In genomic region chr1:11099310-11100148, GRCh38 we compare ENCODE assay signal across 1 cellular context.
TF ChIP-seq lines count a peak whose summit lies in the region.

Gene EXOSC10, minus strand, starts transcription at chr1:11099869. Its CDS starts 38 bp downstream, at chr1:11099831.

TF ChIP-seq in HepG2, 621 proteins besides CTCF, POLR2A, EP300 and RAD21 (continued from another document and continues in another):
- no peak for TF ChIP-seq ATF5 (CRISPR knock-in tag; IDR thresholded peaks at IDR 0.05; ENCODE audit: low read depth)
- no peak for TF ChIP-seq NCOR1 (IDR thresholded peaks at IDR 0.05; ENCODE audit: borderline replicate concordance, low read length)
- no peak for TF ChIP-seq ZKSCAN1 (IDR thresholded peaks at IDR 0.05; ENCODE audit: low read length)
- TF ChIP-seq TBX3 (IDR thresholded peaks at IDR 0.05; ENCODE audit: borderline replicate concordance), result no peak
- TF ChIP-seq MTF2 (CRISPR knock-in tag; IDR thresholded peaks at IDR 0.05; ENCODE audit: borderline replicate concordance), result no peak
- TF ChIP-seq ZNF34 (CRISPR knock-in tag; IDR thresholded peaks at IDR 0.05; ENCODE audit: borderline replicate concordance), result no peak
- peak; percentile 10; the same call in 1 of the 2 replicates for TF ChIP-seq SALL1 (CRISPR knock-in tag; IDR thresholded peaks at IDR 0.05)
- no peak for TF ChIP-seq ZC3H13 (CRISPR knock-in tag; IDR thresholded peaks at IDR 0.05)
- no peak for TF ChIP-seq KLF13 (CRISPR knock-in tag; IDR thresholded peaks at IDR 0.05)
- TF ChIP-seq GATAD2A (CRISPR knock-in tag; IDR thresholded peaks at IDR 0.05), result no peak
- no peak; the same call in 1 of the 2 replicates for TF ChIP-seq RELA (CRISPR knock-in tag; IDR thresholded peaks at IDR 0.05)
- no peak; the same call in 1 of the 2 replicates for TF ChIP-seq EED (CRISPR knock-in tag; IDR thresholded peaks at IDR 0.05)
- TF ChIP-seq IRF9 (CRISPR knock-in tag; IDR thresholded peaks at IDR 0.05; ENCODE audit: borderline replicate concordance), result no peak
- TF ChIP-seq, protein P1, sequence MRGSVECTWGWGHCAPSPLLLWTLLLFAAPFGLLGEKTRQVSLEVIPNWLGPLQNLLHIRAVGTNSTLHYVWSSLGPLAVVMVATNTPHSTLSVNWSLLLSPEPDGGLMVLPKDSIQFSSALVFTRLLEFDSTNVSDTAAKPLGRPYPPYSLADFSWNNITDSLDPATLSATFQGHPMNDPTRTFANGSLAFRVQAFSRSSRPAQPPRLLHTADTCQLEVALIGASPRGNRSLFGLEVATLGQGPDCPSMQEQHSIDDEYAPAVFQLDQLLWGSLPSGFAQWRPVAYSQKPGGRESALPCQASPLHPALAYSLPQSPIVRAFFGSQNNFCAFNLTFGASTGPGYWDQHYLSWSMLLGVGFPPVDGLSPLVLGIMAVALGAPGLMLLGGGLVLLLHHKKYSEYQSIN (CRISPR knock-in tag; IDR thresholded peaks at IDR 0.05; ENCODE audit: borderline replicate concordance), result no peak
- TF ChIP-seq ETV5 (CRISPR knock-in tag; IDR thresholded peaks at IDR 0.05; ENCODE audit: borderline replicate concordance), result no peak
- no peak for TF ChIP-seq NFE2L2 (IDR thresholded peaks at IDR 0.05; ENCODE audit: low read length)
- TF ChIP-seq, protein P2, sequence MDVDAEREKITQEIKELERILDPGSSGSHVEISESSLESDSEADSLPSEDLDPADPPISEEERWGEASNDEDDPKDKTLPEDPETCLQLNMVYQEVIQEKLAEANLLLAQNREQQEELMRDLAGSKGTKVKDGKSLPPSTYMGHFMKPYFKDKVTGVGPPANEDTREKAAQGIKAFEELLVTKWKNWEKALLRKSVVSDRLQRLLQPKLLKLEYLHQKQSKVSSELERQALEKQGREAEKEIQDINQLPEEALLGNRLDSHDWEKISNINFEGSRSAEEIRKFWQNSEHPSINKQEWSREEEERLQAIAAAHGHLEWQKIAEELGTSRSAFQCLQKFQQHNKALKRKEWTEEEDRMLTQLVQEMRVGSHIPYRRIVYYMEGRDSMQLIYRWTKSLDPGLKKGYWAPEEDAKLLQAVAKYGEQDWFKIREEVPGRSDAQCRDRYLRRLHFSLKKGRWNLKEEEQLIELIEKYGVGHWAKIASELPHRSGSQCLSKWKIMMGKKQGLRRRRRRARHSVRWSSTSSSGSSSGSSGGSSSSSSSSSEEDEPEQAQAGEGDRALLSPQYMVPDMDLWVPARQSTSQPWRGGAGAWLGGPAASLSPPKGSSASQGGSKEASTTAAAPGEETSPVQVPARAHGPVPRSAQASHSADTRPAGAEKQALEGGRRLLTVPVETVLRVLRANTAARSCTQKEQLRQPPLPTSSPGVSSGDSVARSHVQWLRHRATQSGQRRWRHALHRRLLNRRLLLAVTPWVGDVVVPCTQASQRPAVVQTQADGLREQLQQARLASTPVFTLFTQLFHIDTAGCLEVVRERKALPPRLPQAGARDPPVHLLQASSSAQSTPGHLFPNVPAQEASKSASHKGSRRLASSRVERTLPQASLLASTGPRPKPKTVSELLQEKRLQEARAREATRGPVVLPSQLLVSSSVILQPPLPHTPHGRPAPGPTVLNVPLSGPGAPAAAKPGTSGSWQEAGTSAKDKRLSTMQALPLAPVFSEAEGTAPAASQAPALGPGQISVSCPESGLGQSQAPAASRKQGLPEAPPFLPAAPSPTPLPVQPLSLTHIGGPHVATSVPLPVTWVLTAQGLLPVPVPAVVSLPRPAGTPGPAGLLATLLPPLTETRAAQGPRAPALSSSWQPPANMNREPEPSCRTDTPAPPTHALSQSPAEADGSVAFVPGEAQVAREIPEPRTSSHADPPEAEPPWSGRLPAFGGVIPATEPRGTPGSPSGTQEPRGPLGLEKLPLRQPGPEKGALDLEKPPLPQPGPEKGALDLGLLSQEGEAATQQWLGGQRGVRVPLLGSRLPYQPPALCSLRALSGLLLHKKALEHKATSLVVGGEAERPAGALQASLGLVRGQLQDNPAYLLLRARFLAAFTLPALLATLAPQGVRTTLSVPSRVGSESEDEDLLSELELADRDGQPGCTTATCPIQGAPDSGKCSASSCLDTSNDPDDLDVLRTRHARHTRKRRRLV (CRISPR knock-in tag; IDR thresholded peaks at IDR 0.05), result no peak
- peak; percentile 51; the same call in 1 of the 2 replicates for TF ChIP-seq ISL2 (CRISPR knock-in tag; IDR thresholded peaks at IDR 0.05)
- TF ChIP-seq ZNF615 (CRISPR knock-in tag; IDR thresholded peaks at IDR 0.05; ENCODE audit: borderline replicate concordance), result no peak
- TF ChIP-seq ETV6 (CRISPR knock-in tag; conservative IDR thresholded peaks at IDR 0.05), result peak; percentile 30; the same call in 1 of the 2 replicates
- TF ChIP-seq FUBP1 (CRISPR knock-in tag; IDR thresholded peaks at IDR 0.05; ENCODE audit: borderline replicate concordance), result 0 out of 2 replicates have a peak, but pooled peaks have one; percentile 63
- TF ChIP-seq HOXD1 (CRISPR knock-in tag; IDR thresholded peaks at IDR 0.05), result peak; percentile 80; the same call in 1 of the 2 replicates
- no peak for TF ChIP-seq ZNF17 (CRISPR knock-in tag; IDR thresholded peaks at IDR 0.05)
- TF ChIP-seq, protein P3, sequence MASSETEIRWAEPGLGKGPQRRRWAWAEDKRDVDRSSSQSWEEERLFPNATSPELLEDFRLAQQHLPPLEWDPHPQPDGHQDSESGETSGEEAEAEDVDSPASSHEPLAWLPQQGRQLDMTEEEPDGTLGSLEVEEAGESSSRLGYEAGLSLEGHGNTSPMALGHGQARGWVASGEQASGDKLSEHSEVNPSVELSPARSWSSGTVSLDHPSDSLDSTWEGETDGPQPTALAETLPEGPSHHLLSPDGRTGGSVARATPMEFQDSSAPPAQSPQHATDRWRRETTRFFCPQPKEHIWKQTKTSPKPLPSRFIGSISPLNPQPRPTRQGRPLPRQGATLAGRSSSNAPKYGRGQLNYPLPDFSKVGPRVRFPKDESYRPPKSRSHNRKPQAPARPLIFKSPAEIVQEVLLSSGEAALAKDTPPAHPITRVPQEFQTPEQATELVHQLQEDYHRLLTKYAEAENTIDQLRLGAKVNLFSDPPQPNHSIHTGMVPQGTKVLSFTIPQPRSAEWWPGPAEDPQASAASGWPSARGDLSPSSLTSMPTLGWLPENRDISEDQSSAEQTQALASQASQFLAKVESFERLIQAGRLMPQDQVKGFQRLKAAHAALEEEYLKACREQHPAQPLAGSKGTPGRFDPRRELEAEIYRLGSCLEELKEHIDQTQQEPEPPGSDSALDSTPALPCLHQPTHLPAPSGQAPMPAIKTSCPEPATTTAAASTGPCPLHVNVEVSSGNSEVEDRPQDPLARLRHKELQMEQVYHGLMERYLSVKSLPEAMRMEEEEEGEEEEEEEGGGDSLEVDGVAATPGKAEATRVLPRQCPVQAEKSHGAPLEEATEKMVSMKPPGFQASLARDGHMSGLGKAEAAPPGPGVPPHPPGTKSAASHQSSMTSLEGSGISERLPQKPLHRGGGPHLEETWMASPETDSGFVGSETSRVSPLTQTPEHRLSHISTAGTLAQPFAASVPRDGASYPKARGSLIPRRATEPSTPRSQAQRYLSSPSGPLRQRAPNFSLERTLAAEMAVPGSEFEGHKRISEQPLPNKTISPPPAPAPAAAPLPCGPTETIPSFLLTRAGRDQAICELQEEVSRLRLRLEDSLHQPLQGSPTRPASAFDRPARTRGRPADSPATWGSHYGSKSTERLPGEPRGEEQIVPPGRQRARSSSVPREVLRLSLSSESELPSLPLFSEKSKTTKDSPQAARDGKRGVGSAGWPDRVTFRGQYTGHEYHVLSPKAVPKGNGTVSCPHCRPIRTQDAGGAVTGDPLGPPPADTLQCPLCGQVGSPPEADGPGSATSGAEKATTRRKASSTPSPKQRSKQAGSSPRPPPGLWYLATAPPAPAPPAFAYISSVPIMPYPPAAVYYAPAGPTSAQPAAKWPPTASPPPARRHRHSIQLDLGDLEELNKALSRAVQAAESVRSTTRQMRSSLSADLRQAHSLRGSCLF (CRISPR knock-in tag; IDR thresholded peaks at IDR 0.05; ENCODE audit: borderline replicate concordance), result no peak; the same call in 1 of the 2 replicates
- TF ChIP-seq ATF7 (IDR thresholded peaks at IDR 0.05), result no peak
- no peak for TF ChIP-seq ATF7 (CRISPR knock-in tag; IDR thresholded peaks at IDR 0.05)
- TF ChIP-seq NRL (CRISPR knock-in tag; IDR thresholded peaks at IDR 0.05; ENCODE audit: borderline replicate concordance), result peak; percentile 57; the same call in 1 of the 2 replicates
- no peak for TF ChIP-seq ZNF83 (CRISPR knock-in tag; IDR thresholded peaks at IDR 0.05; ENCODE audit: borderline replicate concordance)
- TF ChIP-seq SP140L (CRISPR knock-in tag; IDR thresholded peaks at IDR 0.05; ENCODE audit: borderline replicate concordance), result no peak; the same call in 1 of the 2 replicates
- TF ChIP-seq PLRG1 (conservative IDR thresholded peaks at IDR 0.05), result no peak
- TF ChIP-seq PTBP1 (IDR thresholded peaks at IDR 0.05; ENCODE audit: low read depth, low read length, poor library complexity, severe bottlenecking), result no peak
- no peak for TF ChIP-seq ETS1 (CRISPR knock-in tag; IDR thresholded peaks at IDR 0.05)
- TF ChIP-seq, protein P4, sequence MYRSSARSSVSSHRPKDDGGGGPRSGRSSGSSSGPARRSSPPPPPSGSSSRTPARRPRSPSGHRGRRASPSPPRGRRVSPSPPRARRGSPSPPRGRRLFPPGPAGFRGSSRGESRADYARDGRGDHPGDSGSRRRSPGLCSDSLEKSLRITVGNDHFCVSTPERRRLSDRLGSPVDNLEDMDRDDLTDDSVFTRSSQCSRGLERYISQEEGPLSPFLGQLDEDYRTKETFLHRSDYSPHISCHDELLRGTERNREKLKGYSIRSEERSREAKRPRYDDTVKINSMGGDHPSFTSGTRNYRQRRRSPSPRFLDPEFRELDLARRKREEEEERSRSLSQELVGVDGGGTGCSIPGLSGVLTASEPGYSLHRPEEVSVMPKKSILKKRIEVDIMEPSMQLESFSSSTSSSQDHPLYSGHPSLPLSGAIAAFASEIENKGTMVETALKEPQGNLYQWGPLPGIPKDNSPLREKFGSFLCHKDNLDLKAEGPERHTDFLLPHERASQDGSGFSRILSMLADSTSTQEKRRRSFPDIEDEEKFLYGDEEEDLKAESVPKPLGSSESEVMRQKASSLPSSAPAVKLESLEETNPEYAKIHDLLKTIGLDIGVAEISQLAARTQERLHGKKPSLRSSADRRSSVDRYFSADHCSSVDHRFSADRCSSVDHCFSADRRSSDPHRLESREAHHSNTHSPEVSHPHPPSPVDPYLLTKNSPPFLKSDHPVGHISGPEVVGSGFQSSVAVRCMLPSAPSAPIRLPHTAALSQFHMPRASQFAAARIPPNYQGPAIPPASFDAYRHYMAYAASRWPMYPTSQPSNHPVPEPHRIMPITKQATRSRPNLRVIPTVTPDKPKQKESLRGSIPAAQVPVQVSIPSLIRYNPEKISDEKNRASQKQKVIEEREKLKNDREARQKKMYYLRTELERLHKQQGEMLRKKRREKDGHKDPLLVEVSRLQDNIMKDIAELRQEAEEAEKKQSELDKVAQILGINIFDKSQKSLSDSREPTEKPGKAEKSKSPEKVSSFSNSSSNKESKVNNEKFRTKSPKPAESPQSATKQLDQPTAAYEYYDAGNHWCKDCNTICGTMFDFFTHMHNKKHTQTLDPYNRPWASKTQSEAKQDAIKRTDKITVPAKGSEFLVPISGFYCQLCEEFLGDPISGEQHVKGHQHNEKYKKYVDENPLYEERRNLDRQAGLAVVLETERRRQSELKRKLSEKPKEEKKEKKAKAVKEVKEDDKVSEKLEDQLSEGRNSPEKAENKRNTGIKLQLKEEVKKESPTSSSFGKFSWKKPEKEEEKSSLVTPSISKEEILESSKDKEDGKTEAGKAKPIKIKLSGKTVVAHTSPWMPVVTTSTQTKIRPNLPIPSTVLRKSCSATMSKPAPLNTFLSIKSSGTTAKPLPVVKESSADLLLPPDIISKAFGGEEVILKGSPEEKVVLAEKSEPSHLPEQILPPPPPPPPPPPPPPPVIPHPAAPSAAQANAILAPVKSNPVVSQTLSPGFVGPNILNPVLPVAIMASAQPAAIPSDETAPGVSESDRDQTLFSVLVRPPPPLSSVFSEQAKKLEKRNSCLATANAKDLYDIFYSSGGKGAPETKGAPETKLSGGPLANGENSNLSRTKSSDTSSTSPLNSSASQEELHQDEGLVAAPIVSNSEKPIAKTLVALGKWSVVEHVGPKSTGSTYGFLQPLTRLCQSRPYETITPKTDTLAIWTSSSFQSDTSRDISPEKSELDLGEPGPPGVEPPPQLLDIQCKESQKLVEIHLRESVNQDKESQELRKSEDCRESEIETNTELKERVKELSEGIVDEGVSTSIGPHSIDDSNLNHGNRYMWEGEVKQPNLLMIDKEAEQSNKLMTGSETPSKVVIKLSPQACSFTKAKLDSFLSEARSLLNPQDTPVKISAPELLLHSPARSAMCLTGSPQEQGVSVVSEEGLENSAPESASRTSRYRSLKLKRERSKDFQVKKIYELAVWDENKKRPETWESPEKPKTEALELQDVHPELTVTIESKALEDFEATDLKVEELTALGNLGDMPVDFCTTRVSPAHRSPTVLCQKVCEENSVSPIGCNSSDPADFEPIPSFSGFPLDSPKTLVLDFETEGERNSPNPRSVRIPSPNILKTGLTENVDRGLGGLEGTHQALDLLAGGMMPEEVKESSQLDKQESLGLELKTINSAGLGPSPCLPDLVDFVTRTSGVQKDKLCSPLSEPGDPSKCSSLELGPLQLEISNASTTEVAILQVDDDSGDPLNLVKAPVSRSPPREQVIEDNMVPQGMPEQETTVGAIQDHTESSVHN (CRISPR knock-in tag; IDR thresholded peaks at IDR 0.05), result no peak
